ENCODE assay signal across 14 cellular contexts in genomic region chr12:94184995-94185711, GRCh38. TPM values are rescaled to one million over a fixed set of nuclear protein-coding genes. Genes with fewer than 3 reads are reported as not detected.
DNase-seq lines count a peak whose midpoint lies in the region; ATAC-seq and TF ChIP-seq lines count a peak whose summit lies in the region.
"Had no signal": no experiment of that assay in that cellular context is flagged by ENCODE, and none has a peak within 500 bp of the region (broad histone marks: within the 10 kb centered on the region; RNA-seq: fewer than 3 reads in every experiment).

No MANE protein-coding gene starts in this region.

- peak overlapping the region in 2 of 5 experiments; percentile 33 to 41 for H3K4me3 Mint-ChIP-seq in brain
- H3K4me3 Mint-ChIP-seq: CD8-positive, alpha-beta memory T cell had no signal

- H3K27me3 Mint-ChIP-seq in brain = no peaks in the 10 kb centered on the region
- H3K27me3 Mint-ChIP-seq: CD8-positive, alpha-beta memory T cell had no signal

- no peak overlapping the region for H3K4me3 ChIP-seq in Jurkat, Clone E6-1 (ENCODE audit: low read length)
- H3K4me3 ChIP-seq: SJCRH30 had no signal

- peaks cover 12% of the 10 kb centered on the region for H3K4me1 Mint-ChIP-seq in brain

- H3K9me3 Mint-ChIP-seq in brain = peaks cover 0 to under 1% (median 0%) of the 10 kb centered on the region in 5 experiments
- H3K9me3 Mint-ChIP-seq: CD8-positive, alpha-beta memory T cell had no signal

- TF ChIP-seq CTCF in brain (conservative IDR thresholded peaks at IDR 0.05) = no peak

- ATAC-seq in HG03432 (IDR thresholded peaks at IDR 0.05; ENCODE audit: unreplicated experiment) = no peak

- in situ Hi-C loops in G401 (cut with HindIII; ENCODE audit: low sequenced_read_pairs) = no loop called here

- H3K27ac Mint-ChIP-seq in brain = peak overlapping the region in 4 of 5 experiments; percentile 37 to 69 (median 54)

- peak; percentile 9 for DNase-seq in G401 (ENCODE audit: low spot score)
- peak; percentile 60 for DNase-seq in Jurkat, Clone E6-1 (ENCODE audit: low read depth, low spot score)
- peak; percentile 18 for DNase-seq in retina
- DNase-seq in NCI-H774 (lab: John Stamatoyannopoulos, UW) = no peak
- no peak for DNase-seq in SKM-1 treated with dmso at 0.1 percent for 144 hours (lab: John Stamatoyannopoulos, UW; ENCODE audit: unreplicated experiment)
- DNase-seq: BE2C; CD8-positive, alpha-beta memory T cell; NCI-H1092; NCI-H1694; NCI-H510A treated with DMSO at 0.1 percent for 48 hours; RPMI8226; SJCRH30 had no signal

- H3K36me3 Mint-ChIP-seq in brain = peaks cover 1% of the 10 kb centered on the region

RNA-seq across cellular contexts. Expression of gene PLXNC1, which starts 36.8 kb away (rescaled TPM):
- total RNA-seq in G401 (2014; rRNA removed; shearing (Covaris generic)) = not detected in 2 replicates
- polyA plus RNA-seq in Jurkat, Clone E6-1 (2012; ENCODE audit: insufficient read depth, insufficient read length) = 1.5 TPM
- polyA plus RNA-seq in brain (ENCODE audit: insufficient read depth, low read depth, low replicate concordance) = 2.2 TPM

Comparison
In these comparisons a context has a peak if more than half of its experiments do, and no peak if none do; other contexts are left out.
1. DNase-seq: peak in G401 (single experiment), Jurkat, Clone E6-1 (single experiment) and retina (single experiment); none in NCI-H774 (single experiment) and SKM-1 treated with dmso at 0.1 percent for 144 hours (single experiment).